ENCODE assay signal across 11 cellular contexts in genomic region chr9:128919409-128919808, GRCh38. TPM values are rescaled to one million over a fixed set of nuclear protein-coding genes. Genes with fewer than 3 reads are reported as not detected.
A peak's percentile ranks its signal among the peaks of the same experiment; 100 is the strongest.
DNase-seq lines count a peak whose midpoint lies in the region; ATAC-seq, FAIRE-seq and TF ChIP-seq lines count a peak whose summit lies in the region.
"Had no signal": no experiment of that assay in that cellular context is flagged by ENCODE, and none has a peak within 500 bp of the region (broad histone marks: within the 10 kb centered on the region; RNA-seq: fewer than 3 reads in every experiment).

No MANE protein-coding gene starts in this region.

- H3K36me3 Mint-ChIP-seq in activated CD8-positive, alpha-beta T cell treated with anti-CD3 and anti-CD28 coated beads for 36 hours (ENCODE audit: low read depth): peaks cover 9% of the 10 kb centered on the region

- no peaks in the 10 kb centered on the region for H3K9me1 ChIP-seq in keratinocyte (ENCODE audit: control insufficient read depth, extremely low read depth, insufficient read depth, low read length)

- TF ChIP-seq CTCF in activated CD8-positive, alpha-beta T cell treated with anti-CD3 and anti-CD28 coated beads for 36 hours (IDR thresholded peaks at IDR 0.05): no peak
- no peak for TF ChIP-seq CTCF in keratinocyte (optimal IDR thresholded peaks at IDR 0.05 in 1 of 3, IDR thresholded peaks at IDR 0.05 in 1 of 3, conservative IDR thresholded peaks at IDR 0.05 in 1 of 3; ENCODE audit: extremely low read depth in 1 of 3, insufficient read depth in 2 of 3, low read length in 3 of 3)
- no peak for TF ChIP-seq CTCF in testis (IDR thresholded peaks at IDR 0.05)

- DNase-seq in activated CD8-positive, alpha-beta T cell treated with anti-CD3 and anti-CD28 coated beads for 36 hours: no peak
- DNase-seq in keratinocyte (ENCODE audit: low read depth, low spot score): no peak
- DNase-seq in testis: no peak
- no peak for DNase-seq in HPDE6-E6E7 (ENCODE audit: extremely low spot score)
- DNase-seq: activated effector memory CD4-positive, alpha-beta T cell treated with anti-CD3 and anti-CD28 coated beads, Interleukin-2, amount 50 U/mL, for 16 hours; glutamatergic neuron; stimulated activated CD4-positive, alpha-beta T cell treated with anti-CD3 and anti-CD28 coated beads, Interleukin-15, amount 100 ng/mL, for 24 hours; stimulated activated naive CD8-positive, alpha-beta T cell treated with anti-CD3 and anti-CD28 coated beads, Interleukin-15, Interleukin-2, amounts not matched to agents 100 U/mL and 50 U/mL, for 24 hours had no signal

- H3K4me3 Mint-ChIP-seq in activated CD8-positive, alpha-beta T cell treated with anti-CD3 and anti-CD28 coated beads for 36 hours: no peak overlapping the region

- no peaks in the 10 kb centered on the region for H3K27me3 ChIP-seq in keratinocyte (ENCODE audit: control insufficient read depth, extremely low read depth, insufficient read depth, low read length)
- H3K27me3 ChIP-seq in testis: no peaks in the 10 kb centered on the region

- POLR2A ChIA-PET in activated CD8-positive, alpha-beta T cell treated with anti-CD3 and anti-CD28 coated beads for 36 hours (lab: Charles Lee): interaction anchor here (0.8 kb wide), 1 partner anchor 14 kb away, joined by 3 read pairs; no protein-coding TSS in a partner anchor

- H3K27me3 Mint-ChIP-seq in activated CD8-positive, alpha-beta T cell treated with anti-CD3 and anti-CD28 coated beads for 36 hours: no peaks in the 10 kb centered on the region

- CTCF ChIA-PET in activated CD8-positive, alpha-beta T cell treated with anti-CD3 and anti-CD28 coated beads for 36 hours (lab: Charles Lee): interaction anchor here (1.2 to 2.8 kb wide), 2 partner anchors 8 to 9 kb away, joined by 3 to 13 read pairs; no protein-coding TSS in a partner anchor

- H3K9me3 Mint-ChIP-seq in activated CD8-positive, alpha-beta T cell treated with anti-CD3 and anti-CD28 coated beads for 36 hours: no peaks in the 10 kb centered on the region

- H4K20me1 ChIP-seq in keratinocyte (ENCODE audit: control insufficient read depth, extremely low read depth, insufficient read depth, low read length): no peaks in the 10 kb centered on the region

- ATAC-seq in activated CD8-positive, alpha-beta T cell treated with anti-CD3 and anti-CD28 coated beads for 36 hours: no peak
- ATAC-seq in HG03025 (IDR thresholded peaks at IDR 0.05; ENCODE audit: low FRiP score, unreplicated experiment) (no peak), GM18867 (IDR thresholded peaks at IDR 0.05; ENCODE audit: unreplicated experiment) (no peak)
- ATAC-seq: Panc1; stimulated activated naive CD8-positive, alpha-beta T cell treated with anti-CD3 and anti-CD28 coated beads, Interleukin-15, Interleukin-2, amounts not matched to agents 100 U/mL and 50 U/mL, for 24 hours had no signal

- no peak overlapping the region for H3K4me3 ChIP-seq in keratinocyte (ENCODE audit: control insufficient read depth in 2 of 3, extremely low read depth in 1 of 3, insufficient read depth in 2 of 3, low read depth in 1 of 3, low read length in 3 of 3)
- no peak overlapping the region for H3K4me3 ChIP-seq in testis

- intact Hi-C loops in activated CD8-positive, alpha-beta T cell treated with anti-CD3 and anti-CD28 coated beads for 36 hours (cut with micrococcal nuclease): no loop called here
- intact Hi-C loops in testis (cut with DNase I; ENCODE audit: low total_unique reads): no loop called here

- H3K36me3 ChIP-seq in keratinocyte (ENCODE audit: control insufficient read depth in 2 of 2, extremely low read depth in 1 of 2, insufficient read depth in 2 of 2, low read length in 2 of 2) (peaks cover 22 to 41% of the 10 kb centered on the region in 2 experiments), testis (ENCODE audit: low read depth, missing control alignments) (no peaks in the 10 kb centered on the region)

- dilution Hi-C loops in keratinocyte (cut with MboI; ENCODE audit: extremely low pct_ligation_motif_present, low sequenced_read_pairs): no loop called here

- H3K9me3 ChIP-seq in keratinocyte (ENCODE audit: control insufficient read depth, low read depth, low read length) (no peaks in the 10 kb centered on the region), testis (no peaks in the 10 kb centered on the region)

- H3K27ac ChIP-seq in keratinocyte (ENCODE audit: control insufficient read depth, insufficient read depth, low read length) (no peak overlapping the region), testis (peak overlapping the region; percentile 62 to 94)

- H3K4me2 ChIP-seq in keratinocyte (ENCODE audit: control insufficient read depth, extremely low read depth, insufficient read depth, low read depth, low read length): peak overlapping the region; percentile 10

- WGBS in testis, 2 donors: 63 to 65% methylated on average over 8 of the region's 8 CpGs

- H3K27ac Mint-ChIP-seq in activated CD8-positive, alpha-beta T cell treated with anti-CD3 and anti-CD28 coated beads for 36 hours: peak overlapping the region; percentile 12

- peaks cover 15% of the 10 kb centered on the region for H3K79me2 ChIP-seq in keratinocyte (ENCODE audit: control insufficient read depth, insufficient read depth, low read length)

- FAIRE-seq in keratinocyte (lab: Jason Lieb, UNC): no peak

- H2AFZ ChIP-seq in keratinocyte (ENCODE audit: control insufficient read depth, low read length): no peak overlapping the region

- TF ChIP-seq POLR2A in testis (IDR thresholded peaks at IDR 0.05): no peak

- H3K9ac ChIP-seq in keratinocyte (ENCODE audit: control insufficient read depth, extremely low read depth, insufficient read depth, low read length): peak overlapping the region; percentile 9

- H3K4me1 ChIP-seq in keratinocyte (ENCODE audit: control insufficient read depth, extremely low read depth, insufficient read depth, low read length) (peaks cover 54% of the 10 kb centered on the region), testis (peaks cover 48% of the 10 kb centered on the region)

- peaks cover 14% of the 10 kb centered on the region for H3K4me1 Mint-ChIP-seq in activated CD8-positive, alpha-beta T cell treated with anti-CD3 and anti-CD28 coated beads for 36 hours (ENCODE audit: low read depth)

RNA-seq across cellular contexts. Expression of gene PHYHD1, which starts 1.4 kb away (rescaled TPM):
- 1 to 10 TPM in 1 of 2 experiments, under 1 TPM in 1; 0.61 to 1.5 TPM for total RNA-seq in activated CD8-positive, alpha-beta T cell treated with anti-CD3 and anti-CD28 coated beads for 36 hours
- polyA plus RNA-seq in keratinocyte (4.6 to 5.2 TPM (median 4.7 TPM) in 3 replicates), testis (ENCODE audit: insufficient read depth, low read depth, low replicate concordance) (15.1 TPM)
- polyA plus RNA-seq in keratinocyte (2011; ENCODE audit: low read depth): 1.3 TPM
- polyA plus RNA-seq in keratinocyte (2011; cell fraction: cytosol; rRNA removed): 3.6 and 6.2 TPM in 2 replicates
- polyA plus RNA-seq in keratinocyte (2011; cell fraction: nucleus; rRNA removed): 4.1 and 7.8 TPM in 2 replicates
- 4.0 and 6.0 TPM in 2 replicates for polyA plus RNA-seq in keratinocyte (2012; ENCODE audit: low replicate concordance)
- polyA minus RNA-seq in keratinocyte: 4.2 to 5.9 TPM (median 4.5 TPM) in 3 replicates
- 4.0 TPM for polyA minus RNA-seq in keratinocyte (2011; cell fraction: cytosol; rRNA and poly(A)+ RNA removed)
- 2.0 and 2.9 TPM in 2 replicates for polyA minus RNA-seq in keratinocyte (2011; cell fraction: nucleus; rRNA and poly(A)+ RNA removed)
- total RNA-seq in testis: 10 to 100 TPM; 10.9 to 18.5 TPM

RNA-seq across cellular contexts. Expression of gene DOLK, which starts 28.0 kb away (rescaled TPM):
- total RNA-seq in activated CD8-positive, alpha-beta T cell treated with anti-CD3 and anti-CD28 coated beads for 36 hours: 1 to 10 TPM; 5.7 TPM
- polyA plus RNA-seq in keratinocyte (21.8 to 33.5 TPM (median 27.1 TPM) in 3 replicates), testis (ENCODE audit: insufficient read depth, low read depth, low replicate concordance) (36.9 TPM)
- 3.1 TPM for polyA plus RNA-seq in keratinocyte (2011; ENCODE audit: low read depth)
- polyA plus RNA-seq in keratinocyte (2011; cell fraction: cytosol; rRNA removed): 12.1 and 12.4 TPM in 2 replicates
- 38.8 and 40.3 TPM in 2 replicates for polyA plus RNA-seq in keratinocyte (2011; cell fraction: nucleus; rRNA removed)
- 13.1 and 23.2 TPM in 2 replicates for polyA plus RNA-seq in keratinocyte (2012; ENCODE audit: low replicate concordance)
- 40.4 to 52.8 TPM (median 50.8 TPM) in 3 replicates for polyA minus RNA-seq in keratinocyte
- 24.6 TPM for polyA minus RNA-seq in keratinocyte (2011; cell fraction: cytosol; rRNA and poly(A)+ RNA removed)
- polyA minus RNA-seq in keratinocyte (2011; cell fraction: nucleus; rRNA and poly(A)+ RNA removed): 30.9 and 33.5 TPM in 2 replicates
- 10 to 100 TPM; 26.4 to 29.4 TPM for total RNA-seq in testis

RNA-seq across cellular contexts. Expression of gene NUP188, which starts 28.1 kb away (rescaled TPM):
- 100 to 1,000 TPM in 1 of 2 experiments, 10 to 100 TPM in 1; 96.2 to 110 TPM for total RNA-seq in activated CD8-positive, alpha-beta T cell treated with anti-CD3 and anti-CD28 coated beads for 36 hours
- 25.6 to 56.3 TPM (median 31.1 TPM) in 3 replicates for polyA plus RNA-seq in keratinocyte
- 19.4 TPM for polyA plus RNA-seq in keratinocyte (2011; ENCODE audit: low read depth)
- polyA plus RNA-seq in keratinocyte (2011; cell fraction: cytosol; rRNA removed): 26.2 and 29.1 TPM in 2 replicates
- 67.0 and 73.7 TPM in 2 replicates for polyA plus RNA-seq in keratinocyte (2011; cell fraction: nucleus; rRNA removed)
- polyA plus RNA-seq in keratinocyte (2012; ENCODE audit: low replicate concordance): 15.6 and 37.3 TPM in 2 replicates
- 92.5 to 239 TPM (median 127 TPM) in 3 replicates for polyA minus RNA-seq in keratinocyte
- 62.2 TPM for polyA minus RNA-seq in keratinocyte (2011; cell fraction: cytosol; rRNA and poly(A)+ RNA removed)
- polyA minus RNA-seq in keratinocyte (2011; cell fraction: nucleus; rRNA and poly(A)+ RNA removed): 88.4 and 120 TPM in 2 replicates
- 100 to 1,000 TPM; 165 to 184 TPM for total RNA-seq in testis
- 241 TPM for polyA plus RNA-seq in testis (ENCODE audit: insufficient read depth, low read depth, low replicate concordance)

RNA-seq across cellular contexts. Expression of gene LRRC8A, which starts 37.5 kb away (rescaled TPM):
- total RNA-seq in activated CD8-positive, alpha-beta T cell treated with anti-CD3 and anti-CD28 coated beads for 36 hours: 10 to 100 TPM; 15.1 to 16.2 TPM
- polyA plus RNA-seq in keratinocyte (88.3 to 127 TPM (median 109 TPM) in 3 replicates), testis (ENCODE audit: insufficient read depth, low read depth, low replicate concordance) (30.9 TPM)
- polyA plus RNA-seq in keratinocyte (2011; ENCODE audit: low read depth): 51.1 TPM
- 77.7 and 119 TPM in 2 replicates for polyA plus RNA-seq in keratinocyte (2011; cell fraction: cytosol; rRNA removed)
- polyA plus RNA-seq in keratinocyte (2011; cell fraction: nucleus; rRNA removed): 143 and 183 TPM in 2 replicates
- polyA plus RNA-seq in keratinocyte (2012; ENCODE audit: low replicate concordance): 109 and 130 TPM in 2 replicates
- polyA minus RNA-seq in keratinocyte: 154 to 426 TPM (median 169 TPM) in 3 replicates
- polyA minus RNA-seq in keratinocyte (2011; cell fraction: cytosol; rRNA and poly(A)+ RNA removed): 129 TPM
- polyA minus RNA-seq in keratinocyte (2011; cell fraction: nucleus; rRNA and poly(A)+ RNA removed): 118 and 144 TPM in 2 replicates
- total RNA-seq in testis: 10 to 100 TPM; 54.3 to 61.3 TPM

RNA-seq across cellular contexts. Expression of gene KYAT1, which starts 37.7 kb away (rescaled TPM):
- total RNA-seq in activated CD8-positive, alpha-beta T cell treated with anti-CD3 and anti-CD28 coated beads for 36 hours: 10 to 100 TPM; 17.0 to 18.6 TPM
- polyA plus RNA-seq in keratinocyte (10.9 to 13.9 TPM (median 13.9 TPM) in 3 replicates), testis (ENCODE audit: insufficient read depth, low read depth, low replicate concordance) (11.6 TPM)
- polyA plus RNA-seq in keratinocyte (2011; ENCODE audit: low read depth): 0.94 TPM
- 7.3 and 10.5 TPM in 2 replicates for polyA plus RNA-seq in keratinocyte (2011; cell fraction: cytosol; rRNA removed)
- 16.3 and 20.8 TPM in 2 replicates for polyA plus RNA-seq in keratinocyte (2011; cell fraction: nucleus; rRNA removed)
- polyA plus RNA-seq in keratinocyte (2012; ENCODE audit: low replicate concordance): 5.3 and 10.5 TPM in 2 replicates
- polyA minus RNA-seq in keratinocyte: 6.9 to 19.5 TPM (median 10.4 TPM) in 3 replicates
- 9.8 TPM for polyA minus RNA-seq in keratinocyte (2011; cell fraction: cytosol; rRNA and poly(A)+ RNA removed)
- polyA minus RNA-seq in keratinocyte (2011; cell fraction: nucleus; rRNA and poly(A)+ RNA removed): 4.2 and 5.6 TPM in 2 replicates
- 10 to 100 TPM; 14.0 to 18.0 TPM for total RNA-seq in testis

Comparison
In these comparisons a context has a peak if more than half of its experiments do, and no peak if none do; other contexts are left out.
1. RNA of gene PHYHD1, which starts 1.4 kb away (total RNA-seq): 10.9 to 18.5 TPM in testis; 0.61 to 1.5 TPM in activated CD8-positive, alpha-beta T cell treated with anti-CD3 and anti-CD28 coated beads for 36 hours; every median in the first group is over 4 times any median in the second.
2. RNA of gene DOLK, which starts 28.0 kb away (total RNA-seq): 26.4 to 29.4 TPM in testis; 5.7 TPM in activated CD8-positive, alpha-beta T cell treated with anti-CD3 and anti-CD28 coated beads for 36 hours; every median in the first group is over 4 times any median in the second.